17 cellular contexts compared by ENCODE assay signal in genomic region chrX:118392726-118393125, GRCh38. TPM values are rescaled to one million over a fixed set of nuclear protein-coding genes. Genes with fewer than 3 reads are reported as not detected.
DNase-seq lines count a peak whose midpoint lies in the region; ATAC-seq and TF ChIP-seq lines count a peak whose summit lies in the region.
"Had no signal": no experiment of that assay in that cellular context is flagged by ENCODE, and none has a peak within 500 bp of the region (broad histone marks: within the 10 kb centered on the region; RNA-seq: fewer than 3 reads in every experiment).

No MANE protein-coding gene starts in this region.

- POLR2A ChIA-PET in activated CD8-positive, alpha-beta T cell treated with anti-CD3 and anti-CD28 coated beads, Interleukin-2, amount 10 ng/mL, durations not matched to agents 7 days and 5 days (lab: Charles Lee), result no interaction called here
- POLR2A ChIA-PET in activated CD8-positive, alpha-beta T cell treated with anti-CD3 and anti-CD28 coated beads for 36 hours (lab: Charles Lee), result no interaction called here

- CTCF ChIA-PET in activated CD8-positive, alpha-beta T cell treated with anti-CD3 and anti-CD28 coated beads, Interleukin-2, amount 10 ng/mL, durations not matched to agents 7 days and 5 days (lab: Charles Lee), result no interaction called here
- CTCF ChIA-PET in activated CD8-positive, alpha-beta T cell treated with anti-CD3 and anti-CD28 coated beads for 36 hours (lab: Charles Lee), result no interaction called here

- H3K4me3 Mint-ChIP-seq in activated CD8-positive, alpha-beta T cell treated with anti-CD3 and anti-CD28 coated beads, Interleukin-2, amount 10 ng/mL, durations not matched to agents 7 days and 5 days, result no peak overlapping the region
- no peak overlapping the region for H3K4me3 Mint-ChIP-seq in activated CD8-positive, alpha-beta T cell treated with anti-CD3 and anti-CD28 coated beads for 36 hours
- H3K4me3 Mint-ChIP-seq: brain had no signal

- intact Hi-C loops in activated CD8-positive, alpha-beta T cell treated with anti-CD3 and anti-CD28 coated beads for 36 hours (cut with micrococcal nuclease), result no loop called here

- H3K27me3 Mint-ChIP-seq in activated CD8-positive, alpha-beta T cell treated with anti-CD3 and anti-CD28 coated beads, Interleukin-2, amount 10 ng/mL, durations not matched to agents 7 days and 5 days (ENCODE audit: low read depth), result no peaks in the 10 kb centered on the region
- no peaks in the 10 kb centered on the region for H3K27me3 Mint-ChIP-seq in activated CD8-positive, alpha-beta T cell treated with anti-CD3 and anti-CD28 coated beads for 36 hours

- peaks cover 20% of the 10 kb centered on the region for H3K36me3 Mint-ChIP-seq in activated CD8-positive, alpha-beta T cell treated with anti-CD3 and anti-CD28 coated beads, Interleukin-2, amount 10 ng/mL, durations not matched to agents 7 days and 5 days (ENCODE audit: low read depth)
- peaks cover 6% of the 10 kb centered on the region for H3K36me3 Mint-ChIP-seq in activated CD8-positive, alpha-beta T cell treated with anti-CD3 and anti-CD28 coated beads for 36 hours (ENCODE audit: low read depth)

- ATAC-seq in activated CD8-positive, alpha-beta T cell treated with anti-CD3 and anti-CD28 coated beads, Interleukin-2, amount 10 ng/mL, durations not matched to agents 7 days and 5 days, result no peak
- ATAC-seq in activated CD8-positive, alpha-beta T cell treated with anti-CD3 and anti-CD28 coated beads for 36 hours, result no peak
- peak; percentile 55 for ATAC-seq in GM21390 (IDR thresholded peaks at IDR 0.05; ENCODE audit: unreplicated experiment)
- no peak for ATAC-seq in GM18520 (IDR thresholded peaks at IDR 0.05; ENCODE audit: unreplicated experiment)
- ATAC-seq: left lung had no signal

- no peak overlapping the region for H3K27ac ChIP-seq in substantia nigra (ENCODE audit: low read depth, low read length, poor library complexity, severe bottlenecking)
- H3K27ac ChIP-seq: left lung, sigmoid colon had no signal

- peak overlapping the region; percentile 49 for H3K27ac Mint-ChIP-seq in activated CD8-positive, alpha-beta T cell treated with anti-CD3 and anti-CD28 coated beads, Interleukin-2, amount 10 ng/mL, durations not matched to agents 7 days and 5 days
- H3K27ac Mint-ChIP-seq in activated CD8-positive, alpha-beta T cell treated with anti-CD3 and anti-CD28 coated beads for 36 hours, result no peak overlapping the region
- H3K27ac Mint-ChIP-seq: brain had no signal

- H3K4me1 Mint-ChIP-seq in activated CD8-positive, alpha-beta T cell treated with anti-CD3 and anti-CD28 coated beads, Interleukin-2, amount 10 ng/mL, durations not matched to agents 7 days and 5 days (ENCODE audit: low read depth), result peaks cover 14% of the 10 kb centered on the region
- peaks cover 14% of the 10 kb centered on the region for H3K4me1 Mint-ChIP-seq in activated CD8-positive, alpha-beta T cell treated with anti-CD3 and anti-CD28 coated beads for 36 hours (ENCODE audit: low read depth)
- H3K4me1 Mint-ChIP-seq: brain had no signal

- H3K9me3 Mint-ChIP-seq in activated CD8-positive, alpha-beta T cell treated with anti-CD3 and anti-CD28 coated beads, Interleukin-2, amount 10 ng/mL, durations not matched to agents 7 days and 5 days (ENCODE audit: insufficient read depth), result no peaks in the 10 kb centered on the region
- H3K9me3 Mint-ChIP-seq in activated CD8-positive, alpha-beta T cell treated with anti-CD3 and anti-CD28 coated beads for 36 hours, result no peaks in the 10 kb centered on the region

- no peak for DNase-seq in activated CD8-positive, alpha-beta T cell treated with anti-CD3 and anti-CD28 coated beads, Interleukin-2, amount 10 ng/mL, durations not matched to agents 7 days and 5 days
- no peak for DNase-seq in activated CD8-positive, alpha-beta T cell treated with anti-CD3 and anti-CD28 coated beads for 36 hours
- DNase-seq in OCI-M1 (lab: John Stamatoyannopoulos, UW), result peak; percentile 31
- DNase-seq in glomerular visceral epithelial cell (ENCODE audit: extremely low spot score), result peak; percentile 0
- no peak for DNase-seq in NCI-H345 treated with DMSO at 0.1 percent for 48 hours (lab: John Stamatoyannopoulos, UW; ENCODE audit: unreplicated experiment)
- DNase-seq in substantia nigra (lab: John Stamatoyannopoulos, UW), result no peak
- DNase-seq: activated gamma-delta T cell, C1 segment of cervical spinal cord, cortex of kidney, DMS153, left lung, NCI-H146, NCI-H2227 treated with DMSO at 0.1 percent for 48 hours, sigmoid colon had no signal

- no peak for TF ChIP-seq CTCF in activated CD8-positive, alpha-beta T cell treated with anti-CD3 and anti-CD28 coated beads for 36 hours (IDR thresholded peaks at IDR 0.05)

RNA-seq across cellular contexts. Expression of gene WDR44, which starts 46.8 kb away (rescaled TPM):
- total RNA-seq in activated CD8-positive, alpha-beta T cell treated with anti-CD3 and anti-CD28 coated beads, Interleukin-2, amount 10 ng/mL, durations not matched to agents 7 days and 5 days, result 10 to 100 TPM; 26.5 to 29.7 TPM
- total RNA-seq in activated CD8-positive, alpha-beta T cell treated with anti-CD3 and anti-CD28 coated beads for 36 hours, result 10 to 100 TPM in 1 of 2 experiments, 1 to 10 TPM in 1; 9.9 to 10.2 TPM

Comparison
In these comparisons a context has a peak if more than half of its experiments do, and no peak if none do; other contexts are left out.
1. DNase-seq: peak in OCI-M1 (single experiment) and glomerular visceral epithelial cell (single experiment); none in activated CD8-positive, alpha-beta T cell treated with anti-CD3 and anti-CD28 coated beads, Interleukin-2, amount 10 ng/mL, durations not matched to agents 7 days and 5 days (single experiment), activated CD8-positive, alpha-beta T cell treated with anti-CD3 and anti-CD28 coated beads for 36 hours (single experiment), NCI-H345 treated with DMSO at 0.1 percent for 48 hours (single experiment) and substantia nigra (0 of 49).